2 cellular contexts compared by ENCODE assay signal in the genomic region with DNA sequence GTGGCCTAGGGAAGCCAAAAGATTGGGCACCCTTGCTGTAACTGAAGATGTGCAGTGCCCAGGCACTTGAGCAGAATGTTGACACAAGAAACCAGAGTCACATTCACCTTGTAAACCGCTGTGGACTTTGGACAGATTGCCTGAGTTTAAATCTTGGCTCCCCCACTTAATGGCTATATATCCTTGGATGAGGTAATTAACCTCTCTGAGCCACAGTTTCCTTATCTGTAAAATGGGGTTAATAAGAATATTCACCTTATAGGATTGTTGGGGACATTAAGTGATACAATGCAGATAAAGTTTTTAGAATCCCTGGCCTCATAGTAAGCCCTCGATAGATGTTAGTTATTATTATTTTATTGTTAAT.
A peak's percentile ranks its signal among the peaks of the same experiment; 100 is the strongest.
TF ChIP-seq lines count a peak whose summit lies in the region.

No MANE protein-coding gene starts in this region.

TF ChIP-seq in HEK293, 187 proteins besides CTCF, POLR2A, EP300 and RAD21 (continued from another document):
- TF ChIP-seq ZNF555 (tag by site-specific recombination; conservative IDR thresholded peaks at IDR 0.05), result no peak
- TF ChIP-seq ZNF626 (tag by site-specific recombination; IDR thresholded peaks at IDR 0.05), result peak; percentile 79; the same call in 1 of the 2 replicates
- TF ChIP-seq ZNF174 (tag by site-specific recombination; IDR thresholded peaks at IDR 0.05), result peak; percentile 71; the same call in 1 of the 2 replicates

TF ChIP-seq in liver, 16 proteins besides CTCF, POLR2A, EP300 and RAD21 (continued from another document):
- no peak for TF ChIP-seq ZBTB33 (IDR thresholded peaks at IDR 0.05)
- TF ChIP-seq FOXA1 (IDR thresholded peaks at IDR 0.05), result no peak
- TF ChIP-seq EGR1 (IDR thresholded peaks at IDR 0.05; ENCODE audit: low read depth in 2 of 2), result no peak
- no peak for TF ChIP-seq SP1 (IDR thresholded peaks at IDR 0.05)
- TF ChIP-seq, protein P1, sequence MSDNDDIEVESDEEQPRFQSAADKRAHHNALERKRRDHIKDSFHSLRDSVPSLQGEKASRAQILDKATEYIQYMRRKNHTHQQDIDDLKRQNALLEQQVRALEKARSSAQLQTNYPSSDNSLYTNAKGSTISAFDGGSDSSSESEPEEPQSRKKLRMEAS (IDR thresholded peaks at IDR 0.05), result no peak
- peak in 1 of 2 donors; percentile 11 for TF ChIP-seq RXRA (IDR thresholded peaks at IDR 0.05)
